Comparison of ENCODE assay signal across 22 cellular contexts in the genomic region with DNA sequence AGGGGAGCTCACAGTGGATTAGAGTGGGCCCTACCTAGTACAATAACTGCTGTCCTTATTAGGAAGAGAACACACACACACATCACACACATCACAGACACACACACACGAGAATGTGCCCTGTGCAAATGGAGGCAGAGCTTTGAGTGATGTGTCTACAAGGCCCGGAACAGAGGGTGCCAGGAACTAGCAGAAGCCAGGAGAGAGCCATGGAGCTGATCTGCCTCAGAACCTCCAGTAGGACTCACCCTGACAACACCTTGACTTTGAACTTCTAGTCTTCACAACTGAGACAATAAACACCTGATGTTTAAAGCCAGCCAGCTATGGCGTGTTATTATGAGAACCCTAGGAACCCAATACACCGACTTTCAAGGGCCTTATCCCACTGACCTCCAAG. TPM values are rescaled to one million over a fixed set of nuclear protein-coding genes. Genes with fewer than 3 reads are reported as not detected.
DNase-seq lines count a peak whose midpoint lies in the region; ATAC-seq, FAIRE-seq and TF ChIP-seq lines count a peak whose summit lies in the region.
"Had no signal": no experiment of that assay in that cellular context is flagged by ENCODE, and none has a peak within 500 bp of the region (broad histone marks: within the 10 kb centered on the region; RNA-seq: fewer than 3 reads in every experiment).

No MANE protein-coding gene starts in this region.

- CTCF ChIA-PET in activated naive CD4-positive, alpha-beta T cell treated with anti-CD3 and anti-CD28 coated beads, Interleukin-2, amount 10 ng/mL, durations not matched to agents 7 days and 5 days (lab: Charles Lee), result no interaction called here

- no peaks in the 10 kb centered on the region for H3K27me3 ChIP-seq in small intestine (ENCODE audit: control insufficient read depth in 2 of 2, insufficient read depth in 2 of 2, low read length in 2 of 2)

- FAIRE-seq in small intestine (lab: Jason Lieb, UNC), result no peak
- FAIRE-seq: GM12892, GM18507 had no signal

- H3K4me3 Mint-ChIP-seq in chondrocyte (ENCODE audit: unreplicated experiment), result no peak overlapping the region
- no peak overlapping the region for H3K4me3 Mint-ChIP-seq in activated naive CD4-positive, alpha-beta T cell treated with anti-CD3 and anti-CD28 coated beads, Interleukin-2, amount 10 ng/mL, durations not matched to agents 7 days and 5 days
- H3K4me3 Mint-ChIP-seq: B cell; CD4-positive, alpha-beta T cell; HFFc6 had no signal

- H3K9me3 Mint-ChIP-seq in chondrocyte (ENCODE audit: low read depth), result no peaks in the 10 kb centered on the region
- H3K9me3 Mint-ChIP-seq in activated naive CD4-positive, alpha-beta T cell treated with anti-CD3 and anti-CD28 coated beads, Interleukin-2, amount 10 ng/mL, durations not matched to agents 7 days and 5 days, result no peaks in the 10 kb centered on the region
- H3K9me3 Mint-ChIP-seq: CD4-positive, alpha-beta T cell; HFFc6 had no signal

- no peaks in the 10 kb centered on the region for H3K9me3 ChIP-seq in small intestine (ENCODE audit: control insufficient read depth, low read depth)
- H3K9me3 ChIP-seq: Caco-2 had no signal

- no peaks in the 10 kb centered on the region for H3K4me1 Mint-ChIP-seq in chondrocyte (ENCODE audit: low read depth)
- H3K4me1 Mint-ChIP-seq in activated naive CD4-positive, alpha-beta T cell treated with anti-CD3 and anti-CD28 coated beads, Interleukin-2, amount 10 ng/mL, durations not matched to agents 7 days and 5 days, result no peaks in the 10 kb centered on the region
- H3K4me1 Mint-ChIP-seq: B cell had no signal

- H3K4me1 ChIP-seq in small intestine (ENCODE audit: control insufficient read depth in 2 of 2, insufficient read depth in 1 of 2, low read depth in 1 of 2, low read length in 1 of 2), result peaks cover 0 to 5% of the 10 kb centered on the region in 2 donors
- H3K4me1 ChIP-seq: Caco-2 had no signal

- DNase-seq in left colon, result no peak
- DNase-seq in small intestine, result peak; percentile 4
- DNase-seq in chondrocyte (ENCODE audit: low spot score), result no peak
- no peak for DNase-seq in putamen (ENCODE audit: low spot score)
- no peak for DNase-seq in 8988T
- no peak for DNase-seq in activated naive CD4-positive, alpha-beta T cell treated with anti-CD3 and anti-CD28 coated beads, Interleukin-2, amount 10 ng/mL, durations not matched to agents 7 days and 5 days
- DNase-seq: C1 segment of cervical spinal cord; Caco-2; CD4-positive, alpha-beta T cell; DMS153; DMS79; GDM1; GOT3; H7; HFFc6 had no signal

- TF ChIP-seq CTCF in 22Rv1 (IDR thresholded peaks at IDR 0.05), result no peak
- TF ChIP-seq CTCF in VCaP (conservative IDR thresholded peaks at IDR 0.05), result no peak
- no peak for TF ChIP-seq CTCF in chondrocyte (IDR thresholded peaks at IDR 0.05)

- peak; percentile 60 for ATAC-seq in left colon
- ATAC-seq: HCT116 had no signal

- H3K27me3 Mint-ChIP-seq in chondrocyte (ENCODE audit: low read depth), result peaks cover 21% of the 10 kb centered on the region
- H3K27me3 Mint-ChIP-seq in activated naive CD4-positive, alpha-beta T cell treated with anti-CD3 and anti-CD28 coated beads, Interleukin-2, amount 10 ng/mL, durations not matched to agents 7 days and 5 days, result no peaks in the 10 kb centered on the region
- H3K27me3 Mint-ChIP-seq: B cell; CD4-positive, alpha-beta T cell had no signal

- no peaks in the 10 kb centered on the region for H3K36me3 ChIP-seq in small intestine (ENCODE audit: control insufficient read depth in 2 of 2, insufficient read depth in 2 of 2, low read length in 2 of 2)

- 39 to 75% (median 43%) methylated on average over 4 of the region's 4 CpGs for WGBS in small intestine, 3 donors

- intact Hi-C loops in left colon (cut with DNase I, micrococcal nuclease), result no loop called here

- H3K27ac Mint-ChIP-seq in chondrocyte (ENCODE audit: unreplicated experiment), result no peak overlapping the region
- H3K27ac Mint-ChIP-seq in activated naive CD4-positive, alpha-beta T cell treated with anti-CD3 and anti-CD28 coated beads, Interleukin-2, amount 10 ng/mL, durations not matched to agents 7 days and 5 days, result no peak overlapping the region
- H3K27ac Mint-ChIP-seq: B cell; CD4-positive, alpha-beta T cell; HFFc6 had no signal

- no peak overlapping the region for H3K4me3 ChIP-seq in small intestine (ENCODE audit: low read depth in 1 of 2, low read length in 2 of 2)

- peak overlapping the region; percentile 34 for H3K27ac ChIP-seq in 22Rv1
- peak overlapping the region; percentile 97 for H3K27ac ChIP-seq in VCaP
- no peak overlapping the region for H3K27ac ChIP-seq in small intestine (ENCODE audit: low read depth in 1 of 2, low read length in 1 of 2)
- H3K27ac ChIP-seq: HL-60 had no signal

- peaks cover 8% of the 10 kb centered on the region for H3K36me3 Mint-ChIP-seq in chondrocyte (ENCODE audit: low read depth)
- no peaks in the 10 kb centered on the region for H3K36me3 Mint-ChIP-seq in activated naive CD4-positive, alpha-beta T cell treated with anti-CD3 and anti-CD28 coated beads, Interleukin-2, amount 10 ng/mL, durations not matched to agents 7 days and 5 days

RNA-seq across cellular contexts. Expression of a gene that starts 29.7 kb away (rescaled TPM):
- total RNA-seq in left colon (10 to 100 TPM; 66.3 to 67.9 TPM), chondrocyte (47.5 to 56.9 TPM (median 56.2 TPM) in 3 replicates)
- 10 to 100 TPM; 20.3 to 37.0 (median 31.8) TPM for polyA plus RNA-seq in small intestine

RNA-seq across cellular contexts. Expression of a gene that starts 47.4 kb away (rescaled TPM):
- total RNA-seq in left colon (10 to 100 TPM; 31.3 to 31.8 TPM), chondrocyte (17.9 to 27.4 TPM (median 24.0 TPM) in 3 replicates)
- polyA plus RNA-seq in small intestine, result 10 to 100 TPM; 17.0 to 27.0 (median 17.7) TPM

Comparison
In these comparisons a context has a peak if more than half of its experiments do, and no peak if none do; other contexts are left out.
1. H3K27ac ChIP-seq: peak in 22Rv1 (single experiment) and VCaP (single experiment); none in small intestine (0 of 2).